ENCODE assay signal across 14 cellular contexts in the genomic region with DNA sequence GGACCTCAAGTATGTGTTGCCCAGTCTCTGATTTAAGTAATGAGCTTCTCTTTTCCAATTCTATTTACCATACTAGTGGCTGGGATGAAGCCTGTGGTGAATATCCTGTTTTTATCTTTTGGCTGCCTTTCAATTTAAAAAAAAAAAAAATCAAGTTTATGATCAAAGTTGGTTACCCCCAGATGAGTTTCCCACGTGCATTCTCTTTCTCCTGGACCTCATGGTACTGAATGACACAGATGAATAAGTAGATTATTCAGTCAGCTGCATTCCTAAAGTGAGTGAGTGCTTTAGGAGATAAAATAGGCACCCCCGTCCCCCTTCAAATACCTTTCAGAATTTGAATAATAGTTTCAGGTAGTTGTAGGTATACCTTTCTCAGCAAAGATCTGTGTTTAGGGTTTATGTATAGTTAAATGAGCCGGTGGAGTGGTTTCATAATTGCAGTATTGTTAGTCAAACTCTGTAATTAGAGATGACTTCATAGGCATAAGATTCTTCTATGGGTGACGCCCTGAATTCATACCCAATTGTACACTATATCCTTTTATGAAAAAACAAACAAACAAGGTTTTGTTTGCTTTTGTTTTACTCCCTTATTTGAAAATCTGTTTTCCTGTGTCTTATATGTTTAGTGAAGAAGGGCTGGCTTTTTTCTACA. TPM values are rescaled to one million over a fixed set of nuclear protein-coding genes. Genes with fewer than 3 reads are reported as not detected.
DNase-seq lines count a peak whose midpoint lies in the region; TF ChIP-seq lines count a peak whose summit lies in the region.
"Had no signal": no experiment of that assay in that cellular context is flagged by ENCODE, and none has a peak within 500 bp of the region (broad histone marks: within the 10 kb centered on the region; RNA-seq: fewer than 3 reads in every experiment).

No MANE protein-coding gene starts in this region.

- no peaks in the 10 kb centered on the region for H3K27me3 ChIP-seq in HUES48 (ENCODE audit: control insufficient read depth, insufficient read depth, low read length)
- H3K27me3 ChIP-seq in SJSA1 (replicated peaks): no peaks in the 10 kb centered on the region
- H3K27me3 ChIP-seq in esophagus squamous epithelium: peaks cover 0 to 6% (median 0%) of the 10 kb centered on the region in 4 donors
- H3K27me3 ChIP-seq in stomach: peaks cover 0 to 3% (median 0%) of the 10 kb centered on the region in 3 donors

- 29 to 35% methylated on average over 4 of the region's 4 CpGs for WGBS in esophagus squamous epithelium, 2 donors
- WGBS in stomach, 5 donors: 48 to 65% (median 61%) methylated on average over 4 of the region's 4 CpGs

- TF ChIP-seq CTCF in esophagus squamous epithelium (IDR thresholded peaks at IDR 0.05): no peak
- TF ChIP-seq CTCF in stomach (IDR thresholded peaks at IDR 0.05): no peak

- intact Hi-C loops in esophagus squamous epithelium (cut with DNase I): no loop called here
- intact Hi-C loops in stomach (cut with DNase I; ENCODE audit: low total_unique reads): no loop called here

- H3K4me3 ChIP-seq in HUES48 (ENCODE audit: low read depth, low read length) (no peak overlapping the region), SJSA1 (no peak overlapping the region), esophagus squamous epithelium (no peak overlapping the region), stomach (no peak overlapping the region)

- DNase-seq in SJSA1 (ENCODE audit: low read depth in 1 of 2, low spot score in 2 of 2): no peak
- DNase-seq in esophagus squamous epithelium (lab: John Stamatoyannopoulos, UW): no peak
- no peak for DNase-seq in substantia nigra (lab: John Stamatoyannopoulos, UW)
- DNase-seq in T-helper 9 cell: no peak
- DNase-seq in islet precursor cell: no peak
- DNase-seq in stomach: no peak
- DNase-seq: activated CD8-positive, alpha-beta memory T cell treated with anti-CD3 and anti-CD28 coated beads for 24 hours; CD8-positive, alpha-beta T cell; central memory CD4-positive, alpha-beta T cell; NCI-H1436 treated with DMSO at 0.1 percent for 48 hours; NCI-H526 treated with DMSO at 0.1 percent for 48 hours; SHP77; stimulated activated naive CD8-positive, alpha-beta T cell treated with anti-CD3 and anti-CD28 coated beads, Interleukin-15, Interleukin-2, amounts not matched to agents 100 U/mL and 50 U/mL, for 24 hours had no signal

- H3K36me3 ChIP-seq in HUES48 (ENCODE audit: control insufficient read depth, insufficient read depth, low read length): peaks cover 29% of the 10 kb centered on the region
- H3K36me3 ChIP-seq in SJSA1: peaks cover 4% of the 10 kb centered on the region
- H3K36me3 ChIP-seq in esophagus squamous epithelium: no peaks in the 10 kb centered on the region
- no peaks in the 10 kb centered on the region for H3K36me3 ChIP-seq in stomach

- H3K9me3 ChIP-seq in HUES48 (ENCODE audit: control insufficient read depth, insufficient read depth, low read length) (no peaks in the 10 kb centered on the region), SJSA1 (replicated peaks) (no peaks in the 10 kb centered on the region), esophagus squamous epithelium (no peaks in the 10 kb centered on the region), stomach (no peaks in the 10 kb centered on the region)

- peaks cover 32% of the 10 kb centered on the region for H3K4me1 ChIP-seq in HUES48 (ENCODE audit: control insufficient read depth, insufficient read depth, low read length)
- H3K4me1 ChIP-seq in SJSA1 (replicated peaks): peaks cover 43% of the 10 kb centered on the region
- peaks cover 0 to 11% (median 0%) of the 10 kb centered on the region in 3 donors for H3K4me1 ChIP-seq in esophagus squamous epithelium
- H3K4me1 ChIP-seq in stomach: peaks cover 0 to 5% (median 0%) of the 10 kb centered on the region in 4 donors

- H3K9ac ChIP-seq in HUES48 (ENCODE audit: low read depth, low read length): no peak overlapping the region

- TF ChIP-seq EP300 in stomach (IDR thresholded peaks at IDR 0.05): no peak

- peak overlapping the region; percentile 31 for H3K27ac ChIP-seq in HUES48 (ENCODE audit: low read depth, low read length)
- peak overlapping the region; percentile 76 for H3K27ac ChIP-seq in SJSA1
- H3K27ac ChIP-seq in esophagus squamous epithelium: peak overlapping the region; percentile 39 to 67 (median 50)
- peak overlapping the region; percentile 30 for H3K27ac ChIP-seq in substantia nigra (ENCODE audit: low read depth, low read length, poor library complexity, severe bottlenecking)
- no peak overlapping the region for H3K27ac ChIP-seq in stomach

- TF ChIP-seq POLR2A in esophagus squamous epithelium (IDR thresholded peaks at IDR 0.05) (no peak), stomach (IDR thresholded peaks at IDR 0.05) (no peak)

RNA-seq across cellular contexts. Expression of gene PLS3, which starts 41.9 kb away (rescaled TPM):
- 285 and 317 TPM in 2 replicates for total RNA-seq in SJSA1 (2014; rRNA removed; shearing (Covaris generic))
- total RNA-seq in esophagus squamous epithelium (100 to 1,000 TPM; 142 to 196 (median 149) TPM), stomach (100 to 1,000 TPM in 1 of 5 donors, 10 to 100 TPM in 3, 1 to 10 TPM in 1; 7.5 to 129 (median 59.6) TPM)
- polyA plus RNA-seq in stomach: 10 to 100 TPM; 21.5 to 36.0 (median 25.1) TPM
- total RNA-seq: CD8-positive, alpha-beta T cell had no signal

Comparison
In these comparisons a context has a peak if more than half of its experiments do, and no peak if none do; other contexts are left out.
1. H3K27ac ChIP-seq: peak in HUES48 (single experiment), SJSA1 (single experiment), esophagus squamous epithelium (4 of 4) and substantia nigra (single experiment); none in stomach (0 of 5).